8 cellular contexts compared by ENCODE assay signal in the genomic region with DNA sequence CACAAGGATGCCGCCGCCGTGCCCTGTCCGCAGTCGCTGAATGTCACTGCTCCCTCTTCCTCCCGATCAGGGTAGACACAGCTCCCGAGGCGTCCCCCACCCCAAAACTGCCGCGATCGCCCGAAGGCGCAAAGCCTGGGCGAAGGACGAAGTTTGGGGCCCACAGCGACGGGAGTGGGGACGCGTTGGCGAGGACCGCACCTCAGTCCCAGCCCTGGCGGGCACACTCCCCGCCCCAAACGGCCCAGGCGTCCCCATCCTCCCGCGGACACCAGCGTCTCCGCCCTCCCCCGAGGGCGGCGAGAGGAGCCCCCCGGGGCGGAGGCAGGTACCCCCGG. TPM values are rescaled to one million over a fixed set of nuclear protein-coding genes. Genes with fewer than 3 reads are reported as not detected.
DNase-seq lines count a peak whose midpoint lies in the region; ATAC-seq and TF ChIP-seq lines count a peak whose summit lies in the region.

No MANE protein-coding gene starts in this region.

- ATAC-seq in heart left ventricle (no peak), GM21723 (IDR thresholded peaks at IDR 0.05; ENCODE audit: unreplicated experiment) (no peak)

- peaks cover 46% of the 10 kb centered on the region for H3K4me1 Mint-ChIP-seq in progenitor cell of endocrine pancreas (ENCODE audit: low read depth)

- TF ChIP-seq CTCF in heart left ventricle (IDR thresholded peaks at IDR 0.05), result peak in 1 of 12 donors; percentile 11
- TF ChIP-seq CTCF in progenitor cell of endocrine pancreas (IDR thresholded peaks at IDR 0.05; ENCODE audit: unreplicated experiment), result no peak

- H3K36me3 Mint-ChIP-seq in progenitor cell of endocrine pancreas (ENCODE audit: insufficient read depth), result peaks cover 10% of the 10 kb centered on the region

- H3K9ac ChIP-seq in ES-I3 (ENCODE audit: low read depth, low read length), result peak overlapping the region; percentile 73

- H3K27ac ChIP-seq in heart left ventricle, result peak overlapping the region; percentile 75 to 99 (median 94)

- WGBS in heart left ventricle, 4 donors, result 1% methylated on average over 17 to 35 of the region's 35 CpGs; no CpG with 5 or more reads in 1 of the 4 donors

- H3K4me1 ChIP-seq in ES-I3 (ENCODE audit: insufficient read depth, low read length), result peaks cover 12% of the 10 kb centered on the region
- peaks cover 0 to 52% (median 31%) of the 10 kb centered on the region in 12 donors for H3K4me1 ChIP-seq in heart left ventricle

- DNase-seq in MG63, result no peak
- DNase-seq in activated naive CD4-positive, alpha-beta T cell treated with Interleukin-2 at 50 U/mL for 16 hours, result peak; percentile 54
- peak in 4 of 5 donors; percentile 32 to 68 (median 58) for DNase-seq in heart left ventricle
- peak; percentile 41 for DNase-seq in progenitor cell of endocrine pancreas (ENCODE audit: low spot score, unreplicated experiment)
- no peak for DNase-seq in NCI-H524 treated with DMSO at 0.1 percent for 48 hours (lab: John Stamatoyannopoulos, UW)
- DNase-seq in EL, result no peak

- no peaks in the 10 kb centered on the region for H3K36me3 ChIP-seq in ES-I3 (ENCODE audit: insufficient read depth, low read length)
- H3K36me3 ChIP-seq in MG63, result no peaks in the 10 kb centered on the region
- no peaks in the 10 kb centered on the region for H3K36me3 ChIP-seq in heart left ventricle

- peak overlapping the region; percentile 84 for H3K4me3 Mint-ChIP-seq in progenitor cell of endocrine pancreas (ENCODE audit: low read depth)

- H3K27me3 ChIP-seq in MG63 (no peaks in the 10 kb centered on the region), heart left ventricle (no peaks in the 10 kb centered on the region)

- H3K4me3 ChIP-seq in MG63, result peak overlapping the region; percentile 87
- peak overlapping the region; percentile 67 to 99 (median 88) for H3K4me3 ChIP-seq in heart left ventricle

- TF ChIP-seq POLR2A in heart left ventricle (IDR thresholded peaks at IDR 0.05), result no peak

- H3K27me3 Mint-ChIP-seq in progenitor cell of endocrine pancreas, result no peaks in the 10 kb centered on the region

- peak overlapping the region; percentile 91 for H3K27ac Mint-ChIP-seq in progenitor cell of endocrine pancreas

- peaks cover 4% of the 10 kb centered on the region for H3K9me3 Mint-ChIP-seq in progenitor cell of endocrine pancreas (ENCODE audit: low read depth)

- intact Hi-C loops in heart left ventricle (cut with DNase I), result loop anchor here in 8 of 10 donors (2.0 to 10.0 kb wide), 10 partner anchors 160 to 1050 kb away; a partner anchor contains a TSS

- no peaks in the 10 kb centered on the region for H3K9me3 ChIP-seq in ES-I3 (ENCODE audit: control insufficient read depth, insufficient read depth, low read length)
- no peaks in the 10 kb centered on the region for H3K9me3 ChIP-seq in MG63
- no peaks in the 10 kb centered on the region for H3K9me3 ChIP-seq in heart left ventricle

RNA-seq across cellular contexts. Expression of a gene that starts 1.4 kb away (rescaled TPM):
- total RNA-seq in MG63 (2014; rRNA removed; shearing (Covaris generic); ENCODE audit: low replicate concordance), result 6.0 and 6.7 TPM in 2 replicates
- total RNA-seq in heart left ventricle (10 to 100 TPM; 36.8 to 61.3 (median 46.9) TPM), progenitor cell of endocrine pancreas (75.4 and 76.9 TPM in 2 replicates)
- 10 to 100 TPM; 10.4 to 11.4 TPM for polyA plus RNA-seq in heart left ventricle

Comparison
In these comparisons a context has a peak if more than half of its experiments do, and no peak if none do; other contexts are left out.
1. DNase-seq: peak in activated naive CD4-positive, alpha-beta T cell treated with Interleukin-2 at 50 U/mL for 16 hours (single experiment), heart left ventricle (4 of 5) and progenitor cell of endocrine pancreas (single experiment); none in MG63 (single experiment), NCI-H524 treated with DMSO at 0.1 percent for 48 hours (single experiment) and EL (single experiment).